14 cellular contexts compared by ENCODE assay signal in genomic region chr14:22845103-22845394, GRCh38. TPM values are rescaled to one million over a fixed set of nuclear protein-coding genes. Genes with fewer than 3 reads are reported as not detected.
"Had no signal": no experiment of that assay in that cellular context is flagged by ENCODE, and none has a peak within 500 bp of the region (broad histone marks: within the 10 kb centered on the region; RNA-seq: fewer than 3 reads in every experiment).

No MANE protein-coding gene starts in this region.

- H3K4me3 ChIP-seq: esophagus squamous epithelium, SK-N-MC, upper lobe of left lung had no signal

- H3K27me3 ChIP-seq: esophagus squamous epithelium, foreskin keratinocyte, upper lobe of left lung had no signal

- FAIRE-seq: colon had no signal

- DNase-seq: activated naive CD4-positive, alpha-beta T cell treated with anti-CD3 and anti-CD28 coated beads for 36 hours; activated naive CD8-positive, alpha-beta T cell treated with anti-CD3 and anti-CD28 coated beads, Interleukin-2, amount 50 U/mL, for 24 hours; activated T-cell treated with anti-CD3 and anti-CD28 coated beads for 4 hours; esophagus squamous epithelium; foreskin keratinocyte; stimulated activated naive B cell treated with anti-CD40 and anti-IgM and Interleukin-4, amounts not matched to agents 10 μg/mL and 1 μg/mL and 100 μg/mL, for 72 hours; substantia nigra; T-cell; T1000 had no signal

- H3K4me1 Mint-ChIP-seq: T-cell had no signal

- H3K4me3 Mint-ChIP-seq: activated naive CD4-positive, alpha-beta T cell treated with anti-CD3 and anti-CD28 coated beads for 36 hours; activated naive CD8-positive, alpha-beta T cell treated with anti-CD3 and anti-CD28 coated beads, Interleukin-2, amount 50 U/mL, for 24 hours; stimulated activated naive B cell treated with anti-CD40 and anti-IgM and Interleukin-4, amounts not matched to agents 10 μg/mL and 1 μg/mL and 100 μg/mL, for 72 hours; T-cell had no signal

- H3K9me3 ChIP-seq: esophagus squamous epithelium, upper lobe of left lung had no signal

- H3K9me3 Mint-ChIP-seq: activated naive CD4-positive, alpha-beta T cell treated with anti-CD3 and anti-CD28 coated beads for 36 hours; activated naive CD8-positive, alpha-beta T cell treated with anti-CD3 and anti-CD28 coated beads, Interleukin-2, amount 50 U/mL, for 24 hours; stimulated activated naive B cell treated with anti-CD40 and anti-IgM and Interleukin-4, amounts not matched to agents 10 μg/mL and 1 μg/mL and 100 μg/mL, for 72 hours; T-cell had no signal

- H3K36me3 Mint-ChIP-seq: T-cell had no signal

- H3K27ac Mint-ChIP-seq: activated naive CD4-positive, alpha-beta T cell treated with anti-CD3 and anti-CD28 coated beads for 36 hours; activated naive CD8-positive, alpha-beta T cell treated with anti-CD3 and anti-CD28 coated beads, Interleukin-2, amount 50 U/mL, for 24 hours; stimulated activated naive B cell treated with anti-CD40 and anti-IgM and Interleukin-4, amounts not matched to agents 10 μg/mL and 1 μg/mL and 100 μg/mL, for 72 hours; T-cell had no signal

- H3K27ac ChIP-seq: foreskin keratinocyte, SK-N-MC had no signal

- ATAC-seq: activated CD4-positive, CD25-positive, alpha-beta regulatory T cell treated with anti-CD3 and anti-CD28 coated beads, Interleukin-2, amount 50 U/mL, for 24 hours; activated naive CD8-positive, alpha-beta T cell treated with anti-CD3 and anti-CD28 coated beads, Interleukin-2, amount 50 U/mL, for 24 hours; foreskin keratinocyte; stimulated activated naive B cell treated with anti-CD40 and anti-IgM and Interleukin-4, amounts not matched to agents 10 μg/mL and 1 μg/mL and 100 μg/mL, for 72 hours; T-cell had no signal

RNA-seq across cellular contexts. Expression of gene SLC7A7, which starts 29.8 kb away (rescaled TPM):
- polyA plus RNA-seq: neural cell had no signal
